In the genomic region with DNA sequence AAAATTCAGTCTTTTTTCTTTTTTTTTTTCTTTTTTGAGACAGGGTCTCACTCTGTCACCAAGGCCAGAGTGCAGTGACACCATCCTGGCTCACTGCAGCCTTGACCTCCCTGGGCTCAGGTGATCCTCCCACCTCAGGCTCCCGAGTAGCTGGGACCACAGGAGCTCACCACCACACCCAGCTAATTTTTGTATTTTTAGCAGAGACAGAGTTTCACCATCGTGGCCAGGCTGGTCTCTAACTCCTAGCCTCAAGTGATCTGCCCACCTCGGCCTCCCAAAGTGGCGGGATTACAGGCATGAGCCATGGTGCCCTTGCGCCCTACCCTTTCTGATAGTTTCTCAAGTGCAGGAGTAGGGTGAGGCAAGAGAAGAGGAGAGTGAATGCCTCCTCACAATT, we compare ENCODE assay signal across 8 cellular contexts.
DNase-seq lines count a peak whose midpoint lies in the region; ATAC-seq and TF ChIP-seq lines count a peak whose summit lies in the region.
"Not testable (repeated sequence)": the region's sequence is repeated elsewhere in the genome, so short reads cannot be mapped to it uniquely, and the experiment has no call there.

No MANE protein-coding gene starts in this region.

- not testable (repeated sequence) for H3K9me3 ChIP-seq in upper lobe of right lung

- POLR2A ChIA-PET in T-cell (lab: Charles Lee), result interaction anchor here (0.6 to 0.7 kb wide), 6 partner anchors 30 to 154 kb away, joined by 3 to 4 read pairs (median 3); no protein-coding TSS in a partner anchor

- H3K4me3 ChIP-seq in upper lobe of right lung, result not testable (repeated sequence)

- ATAC-seq in GM18511 (IDR thresholded peaks at IDR 0.05; ENCODE audit: unreplicated experiment), result peak; percentile 25
- ATAC-seq in GM21723 (IDR thresholded peaks at IDR 0.05; ENCODE audit: unreplicated experiment), result peak; percentile 31
- ATAC-seq in T-cell (replicated peaks in 1 of 4), result peak in 1 of 4 experiments; percentile 25
- peak in 1 of 3 donors; percentile 5 for ATAC-seq in natural killer cell
- peak; percentile 25 for ATAC-seq in upper lobe of right lung

- intact Hi-C loops in natural killer cell (cut with micrococcal nuclease); upper lobe of right lung (cut with DNase I): not testable (repeated sequence)

- H3K27ac Mint-ChIP-seq in IgD-negative memory B cell, result peak overlapping the region in 1 of 3 donors; percentile 17
- H3K27ac Mint-ChIP-seq in T-cell, result peak overlapping the region; percentile 97 to 98
- H3K27ac Mint-ChIP-seq in activated T-cell treated with anti-CD3 and anti-CD28 coated beads, Interleukin-2, amount 50 U/mL, for 24 hours, result peak overlapping the region; percentile 96
- peak overlapping the region; percentile 79 to 86 for H3K27ac Mint-ChIP-seq in natural killer cell

- not testable (repeated sequence) for TF ChIP-seq CTCF in natural killer cell (IDR thresholded peaks at IDR 0.05); upper lobe of right lung (IDR thresholded peaks at IDR 0.05)

- DNase-seq in T-cell; caudate nucleus (lab: John Stamatoyannopoulos, UW); natural killer cell; upper lobe of right lung: not testable (repeated sequence)
- peak; percentile 46 for DNase-seq in activated T-cell treated with anti-CD3 and anti-CD28 coated beads, Interleukin-2, amount 50 U/mL, for 24 hours

- H3K27ac ChIP-seq in caudate nucleus (ENCODE audit: low read depth, low read length) (peak overlapping the region; percentile 16), upper lobe of right lung (peak overlapping the region; percentile 28)

- H3K27me3 ChIP-seq in upper lobe of right lung, result not testable (repeated sequence)

- H3K4me1 ChIP-seq in upper lobe of right lung, result peaks cover 14% of the 10 kb centered on the region

- H3K36me3 Mint-ChIP-seq in IgD-negative memory B cell; T-cell; activated T-cell treated with anti-CD3 and anti-CD28 coated beads, Interleukin-2, amount 50 U/mL, for 24 hours (ENCODE audit: low read depth); natural killer cell: not testable (repeated sequence)

- not testable (repeated sequence) for H3K36me3 ChIP-seq in upper lobe of right lung

- H3K4me1 Mint-ChIP-seq in IgD-negative memory B cell (peaks cover 16 to 25% (median 19%) of the 10 kb centered on the region in 3 donors), T-cell (peaks cover 26 to 31% (median 28%) of the 10 kb centered on the region in 3 donors), natural killer cell (peaks cover 15 to 18% of the 10 kb centered on the region in 2 donors)
- peaks cover 60% of the 10 kb centered on the region for H3K4me1 Mint-ChIP-seq in activated T-cell treated with anti-CD3 and anti-CD28 coated beads, Interleukin-2, amount 50 U/mL, for 24 hours (ENCODE audit: low read depth)

- H3K4me3 Mint-ChIP-seq in IgD-negative memory B cell (peak overlapping the region in 3 of 4 donors; percentile 41 to 88 (median 63)), T-cell (peak overlapping the region in 2 of 3 donors; percentile 55 to 63), natural killer cell (peak overlapping the region; percentile 70)
- peak overlapping the region; percentile 57 for H3K4me3 Mint-ChIP-seq in activated T-cell treated with anti-CD3 and anti-CD28 coated beads, Interleukin-2, amount 50 U/mL, for 24 hours

- CTCF ChIA-PET in T-cell (lab: Charles Lee), result interaction anchor here (0.6 to 1.0 kb wide), 6 partner anchors 16 to 154 kb away, joined by 3 read pairs; no protein-coding TSS in a partner anchor

- not testable (repeated sequence) for H3K9me3 Mint-ChIP-seq in IgD-negative memory B cell; T-cell; activated T-cell treated with anti-CD3 and anti-CD28 coated beads, Interleukin-2, amount 50 U/mL, for 24 hours; natural killer cell

- not testable (repeated sequence) for H3K27me3 Mint-ChIP-seq in IgD-negative memory B cell; T-cell; activated T-cell treated with anti-CD3 and anti-CD28 coated beads, Interleukin-2, amount 50 U/mL, for 24 hours; natural killer cell (ENCODE audit: low read depth in 2 of 2)
